10 cellular contexts compared by ENCODE assay signal in the genomic region with DNA sequence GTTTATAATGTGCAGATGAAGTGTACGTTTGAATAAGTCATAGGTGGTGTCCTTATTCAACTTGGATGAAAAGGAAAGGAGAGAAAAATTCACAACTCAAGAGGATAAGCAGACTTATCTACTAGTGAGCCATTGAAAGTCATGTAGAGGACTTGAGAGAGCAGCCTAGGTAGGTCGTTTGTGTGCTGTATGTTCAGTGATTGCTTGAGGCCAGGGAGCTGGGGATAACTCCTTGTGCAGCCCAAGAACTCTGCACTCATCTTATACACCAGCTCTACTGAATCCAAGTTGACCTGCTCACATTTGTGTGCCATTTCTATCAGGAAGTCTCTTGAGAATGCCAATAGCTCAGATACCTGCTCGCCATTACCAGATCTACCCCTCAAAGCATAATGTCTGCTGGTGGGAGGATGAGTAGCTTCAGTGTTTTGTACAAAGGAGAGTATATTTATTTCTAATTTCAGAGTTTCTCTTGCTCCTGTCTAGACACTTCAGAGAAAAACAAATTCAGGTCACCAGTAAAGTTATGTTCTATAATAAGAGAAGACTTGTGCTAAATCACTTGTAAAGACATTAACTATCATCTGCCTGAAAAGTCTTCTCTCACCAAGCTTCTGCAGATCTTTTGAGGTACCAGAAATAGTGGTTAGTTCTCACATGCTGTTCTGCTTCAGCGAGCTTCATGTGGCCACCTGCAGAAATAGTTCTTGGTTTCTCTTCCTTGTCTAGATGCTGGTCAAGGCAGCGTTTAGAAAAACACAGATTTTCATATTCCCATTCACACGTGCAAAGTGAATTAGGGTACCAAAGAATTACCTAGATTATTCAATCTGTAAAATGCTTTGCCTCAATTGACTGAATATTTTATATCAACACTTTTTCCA. TPM values are rescaled to one million over a fixed set of nuclear protein-coding genes. Genes with fewer than 3 reads are reported as not detected.
DNase-seq lines count a peak whose midpoint lies in the region; ATAC-seq and TF ChIP-seq lines count a peak whose summit lies in the region.
"Had no signal": no experiment of that assay in that cellular context is flagged by ENCODE, and none has a peak within 500 bp of the region (broad histone marks: within the 10 kb centered on the region; RNA-seq: fewer than 3 reads in every experiment).

No MANE protein-coding gene starts in this region.

- H3K27ac Mint-ChIP-seq in immature natural killer cell (peak overlapping the region; percentile 34 to 88 (median 74)), HFFc6 (no peak overlapping the region)

- TF ChIP-seq CTCF in dorsolateral prefrontal cortex (IDR thresholded peaks at IDR 0.05 in 54 of 56, conservative IDR thresholded peaks at IDR 0.05 in 2 of 56; ENCODE audit: low read depth in 1 of 56, partially characterized antibody in 56 of 56) (no peak), HFFc6 (IDR thresholded peaks at IDR 0.05) (no peak)

- H3K27me3 Mint-ChIP-seq in immature natural killer cell (ENCODE audit: low read depth in 3 of 3) (peaks cover 0 to 2% (median 0%) of the 10 kb centered on the region in 3 donors), HFFc6 (ENCODE audit: insufficient read depth) (peaks cover 2% of the 10 kb centered on the region)

- H3K36me3 Mint-ChIP-seq in immature natural killer cell (peaks cover 5 to 11% (median 5%) of the 10 kb centered on the region in 3 donors), HFFc6 (ENCODE audit: low read depth) (no peaks in the 10 kb centered on the region)

- ATAC-seq in GM18508 (IDR thresholded peaks at IDR 0.05; ENCODE audit: insufficient read depth, unreplicated experiment) (peak; percentile 92), GM21515 (IDR thresholded peaks at IDR 0.05; ENCODE audit: unreplicated experiment) (peak; percentile 98), HG03280 (IDR thresholded peaks at IDR 0.05; ENCODE audit: unreplicated experiment) (peak; percentile 97)

- no peak for DNase-seq in immature natural killer cell
- no peak for DNase-seq in dorsolateral prefrontal cortex
- DNase-seq in EL = no peak
- no peak for DNase-seq in HFFc6
- DNase-seq in SKM-1 (lab: John Stamatoyannopoulos, UW; ENCODE audit: unreplicated experiment) = no peak
- DNase-seq: anterior cingulate cortex, glutamatergic neuron had no signal

- H3K9me3 Mint-ChIP-seq in immature natural killer cell = no peaks in the 10 kb centered on the region
- H3K9me3 Mint-ChIP-seq in HFFc6 = no peaks in the 10 kb centered on the region

- intact Hi-C loops in dorsolateral prefrontal cortex (cut with DNase I) = no loop called here

- H3K27ac ChIP-seq in dorsolateral prefrontal cortex = no peak overlapping the region

- no peak overlapping the region for H3K4me3 ChIP-seq in dorsolateral prefrontal cortex

- peaks cover 48 to 62% of the 10 kb centered on the region in 2 donors for H3K4me1 Mint-ChIP-seq in immature natural killer cell
- H3K4me1 Mint-ChIP-seq in HFFc6 (ENCODE audit: low read depth) = peaks cover 7% of the 10 kb centered on the region

- peaks cover 0 to 6% (median 0%) of the 10 kb centered on the region in 45 donors for H3K27me3 ChIP-seq in dorsolateral prefrontal cortex

- peak overlapping the region; percentile 2 to 60 (median 33) for H3K4me3 Mint-ChIP-seq in immature natural killer cell
- H3K4me3 Mint-ChIP-seq in HFFc6 = no peak overlapping the region

RNA-seq across cellular contexts. Expression of gene S1PR1, which starts 10.8 kb away (rescaled TPM):
- 100 to 1,000 TPM in 2 of 3 donors, 10 to 100 TPM in 1; 99.8 to 142 (median 126) TPM for polyA plus RNA-seq in immature natural killer cell
- total RNA-seq in dorsolateral prefrontal cortex = 100 to 1,000 TPM in 3 of 120 experiments, 10 to 100 TPM in 117; 24.3 to 131 (median 50.3) TPM
- 10 to 100 TPM in 2 of 6 experiments, 1 to 10 TPM in 4; 6.0 to 10.2 (median 8.9) TPM for total RNA-seq in HFFc6 (2021; fragmentation: NEBNext Ultra II Directional; extraction: Animal tissue kit (Norgen Biotek cat#: 25700))
